In the genomic region with DNA sequence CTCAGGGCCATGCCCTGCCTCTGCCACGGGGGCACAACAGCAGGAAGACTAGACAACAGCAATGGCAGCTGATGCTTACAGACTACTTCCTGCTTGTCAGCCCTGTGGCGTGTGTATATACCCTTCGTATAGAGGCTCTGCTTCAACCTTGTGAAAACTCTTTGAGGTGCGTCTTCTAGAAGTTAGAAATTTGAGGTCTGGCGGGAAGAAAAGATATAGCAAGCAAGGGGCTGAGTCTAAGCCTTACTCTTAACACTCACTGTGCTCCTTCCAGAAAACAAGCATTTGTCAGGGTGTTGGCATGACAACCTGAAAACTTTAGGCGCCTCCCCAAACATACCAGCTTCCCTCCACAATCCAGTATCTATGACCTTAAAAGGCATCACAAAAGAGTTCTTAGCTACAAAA, we compare ENCODE assay signal across 12 cellular contexts. TPM values are rescaled to one million over a fixed set of nuclear protein-coding genes. Genes with fewer than 3 reads are reported as not detected.
DNase-seq lines count a peak whose midpoint lies in the region; ATAC-seq and TF ChIP-seq lines count a peak whose summit lies in the region.
"Had no signal": no experiment of that assay in that cellular context is flagged by ENCODE, and none has a peak within 500 bp of the region (broad histone marks: within the 10 kb centered on the region; RNA-seq: fewer than 3 reads in every experiment).

No MANE protein-coding gene starts in this region.

- H3K4me1 Mint-ChIP-seq in MCF 10A (ENCODE audit: insufficient read depth, unreplicated experiment), result peaks cover 15% of the 10 kb centered on the region
- H3K4me1 Mint-ChIP-seq in activated T-helper 17 cell treated with anti-CD3 and anti-CD28 coated beads, Interleukin-2, amount 50 U/mL, for 72 hours, result no peaks in the 10 kb centered on the region
- H3K4me1 Mint-ChIP-seq: B cell had no signal

- H3K27me3 ChIP-seq in breast epithelium (no peaks in the 10 kb centered on the region), right atrium auricular region (no peaks in the 10 kb centered on the region), thoracic aorta (replicated peaks; ENCODE audit: insufficient read depth) (no peaks in the 10 kb centered on the region)
- H3K27me3 ChIP-seq: SJCRH30 had no signal

- H3K36me3 Mint-ChIP-seq in MCF 10A (ENCODE audit: insufficient read depth, unreplicated experiment), result peaks cover 20% of the 10 kb centered on the region
- no peaks in the 10 kb centered on the region for H3K36me3 Mint-ChIP-seq in activated T-helper 17 cell treated with anti-CD3 and anti-CD28 coated beads, Interleukin-2, amount 50 U/mL, for 72 hours (ENCODE audit: low read depth)

- H3K27ac ChIP-seq in breast epithelium (peak overlapping the region; percentile 81 to 90), right atrium auricular region (peak overlapping the region; percentile 50 to 91), thoracic aorta (peak overlapping the region; percentile 87 to 97)
- H3K27ac ChIP-seq: SJCRH30 had no signal

- H3K36me3 ChIP-seq in breast epithelium (no peaks in the 10 kb centered on the region), right atrium auricular region (peaks cover 32% of the 10 kb centered on the region), thoracic aorta (peaks cover 9% of the 10 kb centered on the region)
- H3K36me3 ChIP-seq: SJCRH30 had no signal

- H3K9me3 Mint-ChIP-seq in MCF 10A (ENCODE audit: unreplicated experiment), result peaks cover 2% of the 10 kb centered on the region
- H3K9me3 Mint-ChIP-seq in activated T-helper 17 cell treated with anti-CD3 and anti-CD28 coated beads, Interleukin-2, amount 50 U/mL, for 72 hours, result no peaks in the 10 kb centered on the region

- intact Hi-C loops in breast epithelium (cut with DNase I; ENCODE audit: low total_unique reads) (no loop called here), MCF 10A (cut with micrococcal nuclease) (loop anchor here (2.0 kb wide), 1 partner anchor 35 kb away; no protein-coding TSS in a partner anchor)

- POLR2A ChIA-PET in MCF 10A (lab: Yijun Ruan, JAX), result interaction anchor here (1.0 to 4.3 kb wide), 7 partner anchors 10 to 37 kb away, joined by 3 to 17 read pairs (median 7); partner anchors contain the start of gene JPH2

- H3K4me1 ChIP-seq in breast epithelium, result no peaks in the 10 kb centered on the region
- peaks cover 0 to 51% of the 10 kb centered on the region in 2 donors for H3K4me1 ChIP-seq in right atrium auricular region
- H3K4me1 ChIP-seq in thoracic aorta (ENCODE audit: control insufficient read depth in 1 of 2, low read depth in 2 of 2), result peaks cover 26 to 82% of the 10 kb centered on the region in 2 donors
- H3K4me1 ChIP-seq: SJCRH30 had no signal

- H3K4me3 Mint-ChIP-seq in MCF 10A (ENCODE audit: unreplicated experiment), result no peak overlapping the region
- peak overlapping the region; percentile 51 for H3K4me3 Mint-ChIP-seq in activated T-helper 17 cell treated with anti-CD3 and anti-CD28 coated beads, Interleukin-2, amount 50 U/mL, for 72 hours
- H3K4me3 Mint-ChIP-seq: B cell had no signal

- no TSS peak for BruUV-seq in MCF 10A (replicated peaks; lab: Mats Ljungman, UMichigan)

- no peak overlapping the region for H3K4me3 ChIP-seq in breast epithelium
- no peak overlapping the region for H3K4me3 ChIP-seq in right atrium auricular region
- peak overlapping the region; percentile 23 for H3K4me3 ChIP-seq in thoracic aorta
- H3K4me3 ChIP-seq: SJCRH30 had no signal

- CTCF ChIA-PET in MCF 10A (lab: Yijun Ruan, JAX), result interaction anchor here (0.8 to 4.7 kb wide), 9 partner anchors 10 to 45 kb away, joined by 3 to 51 read pairs (median 3); partner anchors contain the start of gene JPH2

- H3K9me3 ChIP-seq in breast epithelium (no peaks in the 10 kb centered on the region), right atrium auricular region (no peaks in the 10 kb centered on the region), thoracic aorta (no peaks in the 10 kb centered on the region)
- H3K9me3 ChIP-seq: SJCRH30 had no signal

- no peak for TF ChIP-seq POLR2A in breast epithelium (IDR thresholded peaks at IDR 0.05)

- no peak for TF ChIP-seq CTCF in breast epithelium (IDR thresholded peaks at IDR 0.05)
- no peak for TF ChIP-seq CTCF in MCF 10A (IDR thresholded peaks at IDR 0.05; ENCODE audit: unreplicated experiment)
- no peak for TF ChIP-seq CTCF in right atrium auricular region (IDR thresholded peaks at IDR 0.05)
- TF ChIP-seq CTCF in thoracic aorta (IDR thresholded peaks at IDR 0.05), result peak; percentile 26

- DNase-seq in breast epithelium (ENCODE audit: low spot score in 2 of 2) (peak in 1 of 2 donors; percentile 69), MCF 10A (ENCODE audit: unreplicated experiment) (no peak), right atrium auricular region (ENCODE audit: low spot score) (no peak), thoracic aorta (ENCODE audit: low spot score) (peak; percentile 36), NCI-H1105 (lab: John Stamatoyannopoulos, UW) (no peak), GF-D8 (lab: John Stamatoyannopoulos, UW) (no peak), NCI-H524 treated with DMSO at 0.1 percent for 48 hours (lab: John Stamatoyannopoulos, UW) (no peak)
- DNase-seq: kidney, NCI-H2081 treated with DMSO at 0.1 percent for 48 hours, SJCRH30 had no signal

- no peak overlapping the region for H3K27ac Mint-ChIP-seq in MCF 10A (ENCODE audit: low read depth, unreplicated experiment)
- peak overlapping the region; percentile 80 for H3K27ac Mint-ChIP-seq in activated T-helper 17 cell treated with anti-CD3 and anti-CD28 coated beads, Interleukin-2, amount 50 U/mL, for 72 hours
- H3K27ac Mint-ChIP-seq: B cell had no signal

- ATAC-seq in activated T-helper 17 cell treated with anti-CD3 and anti-CD28 coated beads, Interleukin-2, amount 50 U/mL, for 72 hours (replicated peaks), result peak; percentile 83
- peak; percentile 90 for ATAC-seq in thoracic aorta (ENCODE audit: insufficient number of reproducible peaks, low FRiP score, low read depth)

- no peaks in the 10 kb centered on the region for H3K27me3 Mint-ChIP-seq in MCF 10A (ENCODE audit: insufficient read depth, unreplicated experiment)
- peaks cover 12% of the 10 kb centered on the region for H3K27me3 Mint-ChIP-seq in activated T-helper 17 cell treated with anti-CD3 and anti-CD28 coated beads, Interleukin-2, amount 50 U/mL, for 72 hours

RNA-seq across cellular contexts. Expression of gene JPH2, which starts 33.3 kb away (rescaled TPM):
- total RNA-seq in breast epithelium (10 to 100 TPM in 2 of 3 donors, 1 to 10 TPM in 1; 9.3 to 16.4 (median 16.2) TPM), MCF 10A (2022) (11.1 and 14.7 TPM in 2 replicates), right atrium auricular region (100 to 1,000 TPM; 131 to 168 TPM), thoracic aorta (100 to 1,000 TPM; 169 to 179 TPM)
- total RNA-seq in activated T-helper 17 cell treated with anti-CD3 and anti-CD28 coated beads, Interleukin-2, amount 50 U/mL, for 72 hours, result under 1 TPM; 0.09 to 0.42 TPM

RNA-seq across cellular contexts. Expression of gene OSER1, which starts 56.9 kb away (rescaled TPM):
- 10 to 100 TPM; 59.6 to 73.8 (median 67.2) TPM for total RNA-seq in breast epithelium
- 45.4 and 50.8 TPM in 2 replicates for total RNA-seq in MCF 10A (2022)
- 10 to 100 TPM; 30.5 to 38.6 TPM for total RNA-seq in activated T-helper 17 cell treated with anti-CD3 and anti-CD28 coated beads, Interleukin-2, amount 50 U/mL, for 72 hours
- 10 to 100 TPM; 30.8 to 31.1 TPM for total RNA-seq in right atrium auricular region
- total RNA-seq in thoracic aorta, result 10 to 100 TPM; 33.6 to 34.4 TPM
